9 cellular contexts compared by ENCODE assay signal in genomic region chr4:102687373-102687981, GRCh38.
DNase-seq lines count a peak whose midpoint lies in the region; ATAC-seq, FAIRE-seq and TF ChIP-seq lines count a peak whose summit lies in the region.
"Had no signal": no experiment of that assay in that cellular context is flagged by ENCODE, and none has a peak within 500 bp of the region (broad histone marks: within the 10 kb centered on the region; RNA-seq: fewer than 3 reads in every experiment).

No MANE protein-coding gene starts in this region.

- no peaks in the 10 kb centered on the region for H3K27me3 ChIP-seq in cardiac muscle cell

- H3K4me1 ChIP-seq in cardiac muscle cell (ENCODE audit: low read depth) = peaks cover 32% of the 10 kb centered on the region

- H3K36me3 ChIP-seq in cardiac muscle cell = peaks cover 5% of the 10 kb centered on the region

- intact Hi-C loops in cardiac septum (cut with DNase I) = no loop called here
- intact Hi-C loops in left colon (cut with DNase I, micrococcal nuclease) = no loop called here

- peak overlapping the region; percentile 82 for H3K27ac ChIP-seq in cardiac muscle cell

- no peaks in the 10 kb centered on the region for H3K9me3 ChIP-seq in cardiac muscle cell (ENCODE audit: low read depth)

- peak; percentile 95 for ATAC-seq in HG03025 (IDR thresholded peaks at IDR 0.05; ENCODE audit: low FRiP score, unreplicated experiment)
- no peak for ATAC-seq in left colon

- FAIRE-seq in urothelium cell line (lab: Jason Lieb, UNC) = peak; percentile 30
- FAIRE-seq: endothelial cell of umbilical vein had no signal

- no peak for TF ChIP-seq CTCF in cardiac muscle cell (IDR thresholded peaks at IDR 0.05; ENCODE audit: low read depth, low read length)

- no peak overlapping the region for H3K4me3 ChIP-seq in cardiac muscle cell

- DNase-seq in cardiac muscle cell (ENCODE audit: low read depth in 1 of 2, low spot score in 1 of 2) (no peak), cardiac septum (ENCODE audit: low spot score) (no peak), SIG-M5 (lab: John Stamatoyannopoulos, UW) (peak; percentile 8), urothelium cell line (ENCODE audit: low spot score) (peak; percentile 57), left colon (no peak), COLO668 (lab: John Stamatoyannopoulos, UW; ENCODE audit: unreplicated experiment) (no peak)
- DNase-seq in activated effector memory CD4-positive, alpha-beta T cell treated with anti-CD3 and anti-CD28 coated beads, Interleukin-2, amount 50 U/mL, for 16 hours = no peak

Comparison
In these comparisons a context has a peak if more than half of its experiments do, and no peak if none do; other contexts are left out.
1. DNase-seq: peak in SIG-M5 (single experiment) and urothelium cell line (single experiment); none in cardiac muscle cell (0 of 2), cardiac septum (single experiment), left colon (0 of 2), COLO668 (single experiment) and activated effector memory CD4-positive, alpha-beta T cell treated with anti-CD3 and anti-CD28 coated beads, Interleukin-2, amount 50 U/mL, for 16 hours (single experiment).